ENCODE assay signal across 10 cellular contexts in the genomic region with DNA sequence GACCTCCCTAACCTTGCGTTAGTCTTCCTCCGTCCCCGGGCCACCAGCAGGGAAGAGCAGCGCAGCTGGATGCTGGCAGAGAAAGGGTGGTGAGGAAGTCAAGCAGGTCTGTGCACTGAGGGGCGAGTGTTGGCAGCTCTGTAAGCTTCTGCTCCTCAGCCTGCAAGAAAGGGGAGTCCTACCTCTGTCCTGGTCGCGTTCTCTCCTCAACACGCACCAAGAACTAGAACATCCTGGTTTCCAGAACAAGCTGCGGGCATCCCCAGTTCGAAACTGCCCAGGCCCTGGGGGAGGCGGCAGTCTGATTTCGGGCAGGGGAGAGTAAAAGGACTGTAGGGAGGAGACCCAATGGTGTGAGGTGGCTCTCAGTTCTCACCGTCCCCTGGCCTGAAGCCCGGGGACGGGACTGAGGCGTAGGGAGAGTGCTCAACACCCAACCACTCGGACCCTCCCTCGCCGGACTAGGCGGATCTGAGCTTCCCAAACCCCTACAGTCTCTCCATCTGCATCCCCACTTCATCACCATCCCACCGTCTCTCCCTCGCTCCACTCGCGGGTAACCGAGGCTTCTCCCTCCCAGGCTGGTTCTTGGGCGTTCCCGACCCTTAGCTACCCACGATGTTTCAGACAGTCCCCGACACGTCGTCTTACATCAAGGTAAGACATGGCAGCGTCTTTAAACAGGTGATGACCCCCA. TPM values are rescaled to one million over a fixed set of nuclear protein-coding genes. Genes with fewer than 3 reads are reported as not detected.
A peak's percentile ranks its signal among the peaks of the same experiment; 100 is the strongest.
DNase-seq lines count a peak whose midpoint lies in the region; ATAC-seq and TF ChIP-seq lines count a peak whose summit lies in the region.
"Had no signal": no experiment of that assay in that cellular context is flagged by ENCODE, and none has a peak within 500 bp of the region (broad histone marks: within the 10 kb centered on the region; RNA-seq: fewer than 3 reads in every experiment).

No MANE protein-coding gene starts in this region.

- H3K27me3 ChIP-seq in PC-3 (ENCODE audit: low read length), result peaks cover 87% of the 10 kb centered on the region

- peak overlapping the region; percentile 70 for H3K4me3 Mint-ChIP-seq in activated CD4-positive, alpha-beta T cell treated with anti-CD3 and anti-CD28 coated beads for 36 hours
- H3K4me3 Mint-ChIP-seq in stimulated activated effector memory CD8-positive, alpha-beta T cell treated with anti-CD3 and anti-CD28 coated beads, Interleukin-12 subunit alpha, Interleukin-12 subunit beta, amount 100 ng/mL, for 72 hours, result peak overlapping the region; percentile 75

- H3K9me2 ChIP-seq in PC-3 (replicated peaks; ENCODE audit: low read length), result no peaks in the 10 kb centered on the region

- H3K4me2 ChIP-seq in PC-3 (ENCODE audit: low read length), result peak overlapping the region; percentile 74; the same call in 1 of the 2 replicates
- H3K4me2 ChIP-seq: PC-9 had no signal

- no peaks in the 10 kb centered on the region for H4K20me1 ChIP-seq in PC-3 (ENCODE audit: low read length)

- CTCF ChIA-PET in activated CD4-positive, alpha-beta T cell treated with anti-CD3 and anti-CD28 coated beads for 36 hours (lab: Charles Lee), result interaction anchor here (0.6 to 2.1 kb wide), 9 partner anchors 11 to 169 kb away, joined by 3 to 6 read pairs (median 4); no protein-coding TSS in a partner anchor
- CTCF ChIA-PET in PC-3 (lab: Charles Lee), result interaction anchor here (0.5 to 0.6 kb wide), 2 partner anchors 109 to 117 kb away, joined by 10 read pairs; no protein-coding TSS in a partner anchor

- intact Hi-C loops in activated CD4-positive, alpha-beta T cell treated with anti-CD3 and anti-CD28 coated beads for 36 hours (cut with DNase I, micrococcal nuclease), result loop anchor here in 1 of 2 experiments (1.0 to 5.0 kb wide), 2 partner anchors 9 to 44 kb away; no protein-coding TSS in a partner anchor
- intact Hi-C loops in PC-3 (cut with micrococcal nuclease), result no loop called here

- no peak overlapping the region for H2AFZ ChIP-seq in PC-3 (ENCODE audit: low read length)
- H2AFZ ChIP-seq: PC-9 had no signal

- DNase-seq in activated CD4-positive, alpha-beta T cell treated with anti-CD3 and anti-CD28 coated beads for 36 hours, result no peak
- no peak for DNase-seq in activated CD4-positive, alpha-beta T cell treated with anti-CD3 and anti-CD28 coated beads for 48 hours
- DNase-seq in PC-3 (no peak), germinal center (ENCODE audit: low spot score) (peak; percentile 45), DMS114 treated with DMSO at 0.1 percent for 48 hours (lab: John Stamatoyannopoulos, UW; ENCODE audit: unreplicated experiment) (no peak), NCI-H345 (lab: John Stamatoyannopoulos, UW) (no peak)
- DNase-seq in stimulated activated effector memory CD8-positive, alpha-beta T cell treated with anti-CD3 and anti-CD28 coated beads, Interleukin-12 subunit alpha, Interleukin-12 subunit beta, amount 100 ng/mL, for 72 hours (ENCODE audit: low spot score in 2 of 2), result no peak
- DNase-seq: occipital lobe, PC-9 had no signal

- H3K4me1 ChIP-seq in PC-3 (ENCODE audit: insufficient read depth, low read length), result peaks cover 7% of the 10 kb centered on the region; the same call in 1 of the 2 replicates

- peak; percentile 38 for ATAC-seq in activated CD4-positive, alpha-beta T cell treated with anti-CD3 and anti-CD28 coated beads for 36 hours
- ATAC-seq in PC-3 (no peak), GM19467 (IDR thresholded peaks at IDR 0.05; ENCODE audit: unreplicated experiment) (no peak)
- peak; percentile 31 for ATAC-seq in stimulated activated effector memory CD8-positive, alpha-beta T cell treated with anti-CD3 and anti-CD28 coated beads, Interleukin-12 subunit alpha, Interleukin-12 subunit beta, amount 100 ng/mL, for 72 hours

- no TSS peak for BruUV-seq in PC-3 (replicated peaks; lab: Mats Ljungman, UMichigan)

- H3K9ac ChIP-seq in PC-3 (ENCODE audit: low read length), result no peak overlapping the region

- H3K9me3 ChIP-seq in PC-3 (ENCODE audit: low read length), result no peaks in the 10 kb centered on the region

- no peaks in the 10 kb centered on the region for H3K79me2 ChIP-seq in PC-3 (ENCODE audit: low read length)

- H3K36me3 Mint-ChIP-seq in activated CD4-positive, alpha-beta T cell treated with anti-CD3 and anti-CD28 coated beads for 36 hours (ENCODE audit: low read depth), result no peaks in the 10 kb centered on the region
- peaks cover 7% of the 10 kb centered on the region for H3K36me3 Mint-ChIP-seq in stimulated activated effector memory CD8-positive, alpha-beta T cell treated with anti-CD3 and anti-CD28 coated beads, Interleukin-12 subunit alpha, Interleukin-12 subunit beta, amount 100 ng/mL, for 72 hours

- no peaks in the 10 kb centered on the region for H3K9me3 Mint-ChIP-seq in activated CD4-positive, alpha-beta T cell treated with anti-CD3 and anti-CD28 coated beads for 36 hours (ENCODE audit: low read depth)
- H3K9me3 Mint-ChIP-seq in stimulated activated effector memory CD8-positive, alpha-beta T cell treated with anti-CD3 and anti-CD28 coated beads, Interleukin-12 subunit alpha, Interleukin-12 subunit beta, amount 100 ng/mL, for 72 hours, result no peaks in the 10 kb centered on the region

- no peaks in the 10 kb centered on the region for H3K36me3 ChIP-seq in PC-3 (ENCODE audit: low read depth, low read length)

- H3K4me1 Mint-ChIP-seq in activated CD4-positive, alpha-beta T cell treated with anti-CD3 and anti-CD28 coated beads for 36 hours, result peaks cover 32% of the 10 kb centered on the region
- peaks cover 27% of the 10 kb centered on the region for H3K4me1 Mint-ChIP-seq in stimulated activated effector memory CD8-positive, alpha-beta T cell treated with anti-CD3 and anti-CD28 coated beads, Interleukin-12 subunit alpha, Interleukin-12 subunit beta, amount 100 ng/mL, for 72 hours

- POLR2A ChIA-PET in activated CD4-positive, alpha-beta T cell treated with anti-CD3 and anti-CD28 coated beads for 36 hours (lab: Charles Lee), result no interaction called here
- POLR2A ChIA-PET in PC-3 (lab: Charles Lee; ENCODE audit: unreplicated experiment), result interaction anchor here (0.6 kb wide), 1 partner anchor 516 kb away, joined by 3 read pairs; no protein-coding TSS in a partner anchor

- H3K4me3 ChIP-seq in PC-3 (ENCODE audit: low read length), result no peak overlapping the region
- H3K4me3 ChIP-seq: PC-9 had no signal

- TF ChIP-seq CTCF in PC-3 (conservative IDR thresholded peaks at IDR 0.05; ENCODE audit: low read depth, low read length), result no peak

- no peak overlapping the region for H3K27ac Mint-ChIP-seq in activated CD4-positive, alpha-beta T cell treated with anti-CD3 and anti-CD28 coated beads for 36 hours
- H3K27ac Mint-ChIP-seq in stimulated activated effector memory CD8-positive, alpha-beta T cell treated with anti-CD3 and anti-CD28 coated beads, Interleukin-12 subunit alpha, Interleukin-12 subunit beta, amount 100 ng/mL, for 72 hours, result no peak overlapping the region

- no peak overlapping the region for H3K27ac ChIP-seq in PC-3 (ENCODE audit: low read length)
- H3K27ac ChIP-seq: PC-9 had no signal

- H3K27me3 Mint-ChIP-seq in activated CD4-positive, alpha-beta T cell treated with anti-CD3 and anti-CD28 coated beads for 36 hours, result peaks cover 29% of the 10 kb centered on the region

- no peaks in the 10 kb centered on the region for H3F3A ChIP-seq in PC-3 (ENCODE audit: low read length, unreplicated experiment)

RNA-seq across cellular contexts. Expression of a gene that starts 7.7 kb away (rescaled TPM):
- total RNA-seq in activated CD4-positive, alpha-beta T cell treated with anti-CD3 and anti-CD28 coated beads for 36 hours, result 10 to 100 TPM; 40.4 to 57.0 TPM
- 1.2 and 1.6 TPM in 2 replicates for total RNA-seq in PC-3 (2014; rRNA removed)

Comparison
In these comparisons a context has a peak if more than half of its experiments do, and no peak if none do; other contexts are left out.
1. ATAC-seq: peak in activated CD4-positive, alpha-beta T cell treated with anti-CD3 and anti-CD28 coated beads for 36 hours (single experiment) and stimulated activated effector memory CD8-positive, alpha-beta T cell treated with anti-CD3 and anti-CD28 coated beads, Interleukin-12 subunit alpha, Interleukin-12 subunit beta, amount 100 ng/mL, for 72 hours (single experiment); none in PC-3 (single experiment) and GM19467 (single experiment).
2. RNA of a gene that starts 7.7 kb away (total RNA-seq): 40.4 to 57.0 TPM in activated CD4-positive, alpha-beta T cell treated with anti-CD3 and anti-CD28 coated beads for 36 hours; 1.2 to 1.6 TPM in PC-3; every median in the first group is over 10 times any median in the second.